In the genomic region with DNA sequence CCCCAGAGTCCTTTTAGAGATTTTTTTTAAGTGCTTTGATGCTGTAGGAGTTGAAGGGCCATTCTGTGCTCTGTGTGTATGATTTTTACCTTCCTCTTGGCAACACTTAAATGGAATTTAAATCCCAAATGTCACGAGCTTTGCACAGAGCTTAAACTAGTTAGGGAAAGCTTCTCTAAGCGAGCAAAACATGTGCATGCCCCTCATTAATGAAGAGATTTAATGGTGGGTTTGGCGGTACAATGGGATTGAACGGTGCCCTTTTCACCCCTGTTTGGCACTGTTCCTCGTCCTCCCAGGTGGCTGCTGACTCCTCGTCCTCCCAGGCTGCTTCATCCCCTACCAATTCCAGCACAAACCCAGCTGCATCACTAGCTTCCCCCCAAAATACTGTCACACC, we compare ENCODE assay signal across 22 cellular contexts.
"Had no signal": no experiment of that assay in that cellular context is flagged by ENCODE, and none has a peak within 500 bp of the region (broad histone marks: within the 10 kb centered on the region; RNA-seq: fewer than 3 reads in every experiment).

No MANE protein-coding gene starts in this region.

- H3K4me3 Mint-ChIP-seq: memory B cell; mesothelial cell of epicardium; natural killer cell; stimulated activated memory B cell treated with anti-CD40 and anti-IgM and Interleukin-4, amounts not matched to agents 10 μg/mL and 1 μg/mL and 100 μg/mL, for 72 hours; stimulated activated naive CD8-positive, alpha-beta T cell treated with anti-CD3 and anti-CD28 coated beads, Interleukin-15, Interleukin-2, amounts not matched to agents 100 ng/mL and 50 ng/mL, for 24 hours had no signal

- H3K27ac Mint-ChIP-seq: memory B cell; mesothelial cell of epicardium; natural killer cell; stimulated activated memory B cell treated with anti-CD40 and anti-IgM and Interleukin-4, amounts not matched to agents 10 μg/mL and 1 μg/mL and 100 μg/mL, for 72 hours; stimulated activated naive CD8-positive, alpha-beta T cell treated with anti-CD3 and anti-CD28 coated beads, Interleukin-15, Interleukin-2, amounts not matched to agents 100 ng/mL and 50 ng/mL, for 24 hours had no signal

- H3K27me3 ChIP-seq: tibial artery, upper lobe of left lung, uterus had no signal

- H3K4me1 ChIP-seq: left ventricle myocardium inferior, parathyroid adenoma, prostate gland, spleen, uterus had no signal

- H3K79me2 ChIP-seq: parathyroid adenoma had no signal

- H3K27me3 Mint-ChIP-seq: stimulated activated memory B cell treated with anti-CD40 and anti-IgM and Interleukin-4, amounts not matched to agents 10 μg/mL and 1 μg/mL and 100 μg/mL, for 72 hours had no signal

- H3K27ac ChIP-seq: esophagus squamous epithelium, left ventricle myocardium inferior, lower lobe of right lung, parathyroid adenoma, prostate gland, spleen, tibial artery, upper lobe of left lung, uterus had no signal

- H3K9me3 Mint-ChIP-seq: mesothelial cell of epicardium; natural killer cell; stimulated activated naive CD8-positive, alpha-beta T cell treated with anti-CD3 and anti-CD28 coated beads, Interleukin-15, Interleukin-2, amounts not matched to agents 100 ng/mL and 50 ng/mL, for 24 hours had no signal

- H3K36me3 Mint-ChIP-seq: memory B cell; mesothelial cell of epicardium; natural killer cell; stimulated activated memory B cell treated with anti-CD40 and anti-IgM and Interleukin-4, amounts not matched to agents 10 μg/mL and 1 μg/mL and 100 μg/mL, for 72 hours had no signal

- DNase-seq: dermis blood vessel endothelial cell; esophagus squamous epithelium; foreskin fibroblast; kidney; left cardiac atrium; left ventricle myocardium inferior; lower lobe of right lung; natural killer cell; spleen; stimulated activated CD4-positive, alpha-beta T cell treated with anti-CD3 and anti-CD28 coated beads, Interleukin-15, amount 100 ng/mL, for 24 hours; stimulated activated CD4-positive, alpha-beta T cell treated with anti-CD3 and anti-CD28 coated beads, Interleukin-1b, Interleukin-23, amount 100 ng/mL, for 48 hours; stimulated activated CD4-positive, alpha-beta T cell treated with anti-CD3 and anti-CD28 coated beads, Interleukin-4, amount 100 ng/mL, for 24 hours; tibial artery; upper lobe of left lung; uterus had no signal

- H3K4me3 ChIP-seq: esophagus squamous epithelium, left ventricle myocardium inferior, lower lobe of right lung, prostate gland, spleen, tibial artery, upper lobe of left lung, uterus had no signal

- ATAC-seq: left cardiac atrium; lower lobe of right lung; natural killer cell; sciatic nerve; stimulated activated memory B cell treated with anti-CD40 and anti-IgM and Interleukin-4, amounts not matched to agents 10 μg/mL and 1 μg/mL and 100 μg/mL, for 72 hours had no signal

- H3K36me3 ChIP-seq: esophagus squamous epithelium, left ventricle myocardium inferior, lower lobe of right lung, prostate gland, spleen, tibial artery, upper lobe of left lung, uterus had no signal

- H3K4me1 Mint-ChIP-seq: memory B cell; natural killer cell; stimulated activated memory B cell treated with anti-CD40 and anti-IgM and Interleukin-4, amounts not matched to agents 10 μg/mL and 1 μg/mL and 100 μg/mL, for 72 hours had no signal

- H2AFZ ChIP-seq: parathyroid adenoma had no signal
